Comparison of ENCODE assay signal across 1 cellular context in the genomic region with DNA sequence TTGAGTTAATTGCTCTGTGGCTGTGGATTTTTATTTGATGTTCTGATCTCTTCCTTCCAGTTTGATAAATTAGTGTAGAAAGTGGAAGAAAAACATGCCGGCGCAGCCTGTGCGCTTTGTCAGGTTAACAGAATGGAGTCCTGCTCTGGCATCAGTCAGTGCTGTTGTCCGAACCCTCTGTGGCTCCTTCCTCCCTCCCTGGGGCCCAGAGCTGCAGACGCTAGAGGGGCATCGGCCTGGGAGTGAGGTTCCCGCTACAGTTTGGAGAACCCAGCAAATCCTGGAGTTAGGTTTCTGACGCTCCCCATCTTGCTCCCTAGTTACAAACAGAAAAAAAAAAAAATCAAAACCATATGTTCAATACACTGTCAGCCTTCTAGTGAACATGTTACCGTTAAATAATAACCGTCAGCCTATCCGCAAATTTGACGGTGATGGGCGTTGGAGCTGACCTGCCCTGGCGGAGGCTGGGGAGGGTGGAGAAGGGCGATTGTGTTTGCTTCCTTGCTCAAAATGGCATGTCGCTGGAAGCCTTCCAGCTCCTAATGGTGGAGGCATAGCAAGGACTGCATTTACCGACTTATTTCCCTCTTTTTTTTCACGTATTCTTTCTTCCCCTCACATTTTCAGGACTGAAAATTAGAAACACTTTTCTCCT.
TF ChIP-seq lines count a peak whose summit lies in the region.

No MANE protein-coding gene starts in this region.

TF ChIP-seq in IMR-90, 13 proteins besides CTCF, POLR2A, EP300 and RAD21:
- TF ChIP-seq, protein P1, sequence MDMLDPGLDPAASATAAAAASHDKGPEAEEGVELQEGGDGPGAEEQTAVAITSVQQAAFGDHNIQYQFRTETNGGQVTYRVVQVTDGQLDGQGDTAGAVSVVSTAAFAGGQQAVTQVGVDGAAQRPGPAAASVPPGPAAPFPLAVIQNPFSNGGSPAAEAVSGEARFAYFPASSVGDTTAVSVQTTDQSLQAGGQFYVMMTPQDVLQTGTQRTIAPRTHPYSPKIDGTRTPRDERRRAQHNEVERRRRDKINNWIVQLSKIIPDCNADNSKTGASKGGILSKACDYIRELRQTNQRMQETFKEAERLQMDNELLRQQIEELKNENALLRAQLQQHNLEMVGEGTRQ (IDR thresholded peaks at IDR 0.05; ENCODE audit: low read depth, low read length), result no peak
- TF ChIP-seq CEBPB (IDR thresholded peaks at IDR 0.05; ENCODE audit: low read depth, low read length) (no peak), BHLHE40 (IDR thresholded peaks at IDR 0.05; ENCODE audit: low read depth, low read length) (no peak), NFE2L2 (IDR thresholded peaks at IDR 0.05; ENCODE audit: low read depth, low read length) (no peak), FOS (IDR thresholded peaks at IDR 0.05; ENCODE audit: low read depth, low read length) (no peak), RFX5 (IDR thresholded peaks at IDR 0.05; ENCODE audit: low read depth, low read length) (no peak), RCOR1 (IDR thresholded peaks at IDR 0.05; ENCODE audit: insufficient replicate concordance, low read length) (no peak), SMC3 (IDR thresholded peaks at IDR 0.05; ENCODE audit: low read depth, low read length) (no peak), MXI1 (IDR thresholded peaks at IDR 0.05; ENCODE audit: borderline replicate concordance, low read depth, low read length) (no peak), MAFK (IDR thresholded peaks at IDR 0.05; ENCODE audit: low read depth, low read length) (no peak), CHD1 (IDR thresholded peaks at IDR 0.05; ENCODE audit: low read depth, low read length) (no peak), MAZ (IDR thresholded peaks at IDR 0.05; ENCODE audit: borderline replicate concordance, low read depth, low read length) (no peak)
- TF ChIP-seq, protein P2, sequence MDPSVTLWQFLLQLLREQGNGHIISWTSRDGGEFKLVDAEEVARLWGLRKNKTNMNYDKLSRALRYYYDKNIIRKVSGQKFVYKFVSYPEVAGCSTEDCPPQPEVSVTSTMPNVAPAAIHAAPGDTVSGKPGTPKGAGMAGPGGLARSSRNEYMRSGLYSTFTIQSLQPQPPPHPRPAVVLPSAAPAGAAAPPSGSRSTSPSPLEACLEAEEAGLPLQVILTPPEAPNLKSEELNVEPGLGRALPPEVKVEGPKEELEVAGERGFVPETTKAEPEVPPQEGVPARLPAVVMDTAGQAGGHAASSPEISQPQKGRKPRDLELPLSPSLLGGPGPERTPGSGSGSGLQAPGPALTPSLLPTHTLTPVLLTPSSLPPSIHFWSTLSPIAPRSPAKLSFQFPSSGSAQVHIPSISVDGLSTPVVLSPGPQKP (IDR thresholded peaks at IDR 0.05; ENCODE audit: borderline replicate concordance, low read depth, low read length), result no peak
TF ChIP-seq in IMR-90: peak in this region for 0.
